Comparison of ENCODE assay signal across 1 cellular context in the genomic region with DNA sequence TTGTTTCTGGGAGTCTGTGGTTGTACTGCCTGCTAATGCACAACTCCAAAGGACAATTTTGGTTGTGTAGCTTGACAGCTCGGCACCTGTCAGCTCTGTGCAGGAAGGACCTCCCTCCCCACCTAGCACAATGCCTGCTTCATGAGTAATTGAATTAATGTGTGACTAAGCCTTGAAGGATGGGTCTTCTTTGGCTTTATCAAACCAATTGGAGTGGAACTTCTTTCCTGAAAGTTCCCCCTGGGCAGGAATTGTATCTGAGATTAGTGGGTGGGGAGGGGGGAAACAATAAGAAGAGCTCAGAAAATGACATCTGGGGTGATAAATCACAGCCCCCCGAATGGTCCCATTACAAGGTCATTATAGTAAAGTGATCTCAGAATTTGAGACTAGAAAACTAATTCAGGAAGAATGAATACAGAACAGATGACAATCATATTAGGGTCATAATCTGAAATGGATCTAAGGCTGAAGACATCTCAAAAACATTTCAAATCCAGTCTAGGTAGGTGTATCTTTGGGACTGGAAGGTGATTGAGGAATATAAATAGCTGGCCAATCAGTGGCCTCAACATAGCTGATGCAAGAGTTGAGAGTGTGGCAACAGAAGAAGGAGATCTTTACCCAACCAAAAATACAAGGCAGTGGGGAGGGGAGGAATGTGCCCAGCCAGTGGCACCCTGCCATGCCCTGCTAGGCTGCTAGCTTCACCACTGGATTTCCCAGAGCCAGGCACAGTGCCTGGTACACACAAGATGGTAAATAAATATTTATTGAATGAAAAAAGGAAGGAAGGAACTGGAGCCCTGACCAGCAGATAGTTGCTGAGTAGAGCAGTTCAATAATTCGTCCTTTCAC.
TF ChIP-seq lines count a peak whose summit lies in the region.

No MANE protein-coding gene starts in this region.

TF ChIP-seq in K562, 482 proteins besides CTCF, POLR2A, EP300 and RAD21 (continued from another document and continues in another):
- TF ChIP-seq MXI1 (IDR thresholded peaks at IDR 0.05; ENCODE audit: low read depth, low read length) (no peak), ETV1 (tag; conservative IDR thresholded peaks at IDR 0.05; ENCODE audit: low read depth) (no peak), MYNN (IDR thresholded peaks at IDR 0.05) (no peak), MYNN (CRISPR knock-in tag; IDR thresholded peaks at IDR 0.05) (no peak), RB1 (IDR thresholded peaks at IDR 0.05; ENCODE audit: low read depth) (no peak), ZNF324 (CRISPR knock-in tag; IDR thresholded peaks at IDR 0.05) (no peak), RBM14 (IDR thresholded peaks at IDR 0.05; ENCODE audit: borderline replicate concordance, insufficient read depth, low read depth, low read length) (no peak), ETV6 (IDR thresholded peaks at IDR 0.05; ENCODE audit: borderline replicate concordance in 1 of 2, low read depth in 2 of 2, low read length in 1 of 2) (no peak), ETV6 (CRISPR knock-in tag; IDR thresholded peaks at IDR 0.05; ENCODE audit: borderline replicate concordance) (no peak), NR2F6 (CRISPR knock-in tag; IDR thresholded peaks at IDR 0.05) (0 out of 2 replicates have a peak, but pooled peaks have one; percentile 21), CCAR2 (IDR thresholded peaks at IDR 0.05; ENCODE audit: low read depth, low read length) (no peak), SMARCB1 (IDR thresholded peaks at IDR 0.05; ENCODE audit: insufficient read length, low read depth) (no peak), RAD51 (IDR thresholded peaks at IDR 0.05; ENCODE audit: borderline replicate concordance, low read depth) (no peak), TAF7 (tag; IDR thresholded peaks at IDR 0.05) (no peak; the same call in 1 of the 2 replicates), MAZ (CRISPR knock-in tag; conservative IDR thresholded peaks at IDR 0.05 in 1 of 2, IDR thresholded peaks at IDR 0.05 in 1 of 2) (no peak), ZFP36 (IDR thresholded peaks at IDR 0.05; ENCODE audit: low read depth, low read length, partially characterized antibody) (no peak), YY1 (IDR thresholded peaks at IDR 0.05; ENCODE audit: borderline replicate concordance in 1 of 3, control insufficient read depth in 1 of 3, extremely low read depth in 1 of 3, insufficient read depth in 3 of 3, insufficient read length in 1 of 3, insufficient replicate concordance in 2 of 3, low read depth in 1 of 3, low read length in 2 of 3) (no peak), HCFC1 (IDR thresholded peaks at IDR 0.05; ENCODE audit: low read depth, low read length) (no peak), PHB2 (IDR thresholded peaks at IDR 0.05; ENCODE audit: low read depth) (no peak), MEF2A (IDR thresholded peaks at IDR 0.05; ENCODE audit: control insufficient read depth, low read depth, low read length) (peak; percentile 63; the same call in 1 of the 2 replicates), TCFL5 (CRISPR knock-in tag; conservative IDR thresholded peaks at IDR 0.05) (no peak), HEY1 (CRISPR knock-in tag; IDR thresholded peaks at IDR 0.05; ENCODE audit: borderline replicate concordance) (no peak), ZNF274 (IDR thresholded peaks at IDR 0.05; ENCODE audit: borderline replicate concordance, low read depth, low read length) (no peak), CBFA2T3 (IDR thresholded peaks at IDR 0.05) (no peak), ZBED1 (IDR thresholded peaks at IDR 0.05) (no peak), ZNF263 (CRISPR knock-in tag; IDR thresholded peaks at IDR 0.05; ENCODE audit: borderline replicate concordance) (no peak), RBM22 (IDR thresholded peaks at IDR 0.05; ENCODE audit: low read depth, low read length, poor library complexity, severe bottlenecking) (no peak), ZNF121 (CRISPR knock-in tag; conservative IDR thresholded peaks at IDR 0.05) (no peak), SOX6 (IDR thresholded peaks at IDR 0.05) (no peak), ZNF253 (CRISPR knock-in tag; conservative IDR thresholded peaks at IDR 0.05) (no peak), ZNF3 (CRISPR knock-in tag; IDR thresholded peaks at IDR 0.05) (no peak), TAF15 (IDR thresholded peaks at IDR 0.05; ENCODE audit: low read depth, low read length) (no peak), SIN3A (IDR thresholded peaks at IDR 0.05; ENCODE audit: borderline replicate concordance in 2 of 2, control insufficient read depth in 1 of 2, low read depth in 2 of 2, low read length in 2 of 2) (no peak), ZNF79 (CRISPR knock-in tag; IDR thresholded peaks at IDR 0.05; ENCODE audit: low read depth) (no peak), ZKSCAN1 (IDR thresholded peaks at IDR 0.05; ENCODE audit: low read depth, low read length) (no peak), ZSCAN32 (CRISPR knock-in tag; IDR thresholded peaks at IDR 0.05) (peak; percentile 92), SMAD1 (IDR thresholded peaks at IDR 0.05; ENCODE audit: low read depth, low read length, partially characterized antibody) (no peak), BRD9 (IDR thresholded peaks at IDR 0.05; ENCODE audit: low read depth, partially characterized antibody) (no peak)
- TF ChIP-seq, protein P1, sequence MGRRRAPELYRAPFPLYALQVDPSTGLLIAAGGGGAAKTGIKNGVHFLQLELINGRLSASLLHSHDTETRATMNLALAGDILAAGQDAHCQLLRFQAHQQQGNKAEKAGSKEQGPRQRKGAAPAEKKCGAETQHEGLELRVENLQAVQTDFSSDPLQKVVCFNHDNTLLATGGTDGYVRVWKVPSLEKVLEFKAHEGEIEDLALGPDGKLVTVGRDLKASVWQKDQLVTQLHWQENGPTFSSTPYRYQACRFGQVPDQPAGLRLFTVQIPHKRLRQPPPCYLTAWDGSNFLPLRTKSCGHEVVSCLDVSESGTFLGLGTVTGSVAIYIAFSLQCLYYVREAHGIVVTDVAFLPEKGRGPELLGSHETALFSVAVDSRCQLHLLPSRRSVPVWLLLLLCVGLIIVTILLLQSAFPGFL (CRISPR knock-in tag; IDR thresholded peaks at IDR 0.05): no peak
- TF ChIP-seq, protein P2, sequence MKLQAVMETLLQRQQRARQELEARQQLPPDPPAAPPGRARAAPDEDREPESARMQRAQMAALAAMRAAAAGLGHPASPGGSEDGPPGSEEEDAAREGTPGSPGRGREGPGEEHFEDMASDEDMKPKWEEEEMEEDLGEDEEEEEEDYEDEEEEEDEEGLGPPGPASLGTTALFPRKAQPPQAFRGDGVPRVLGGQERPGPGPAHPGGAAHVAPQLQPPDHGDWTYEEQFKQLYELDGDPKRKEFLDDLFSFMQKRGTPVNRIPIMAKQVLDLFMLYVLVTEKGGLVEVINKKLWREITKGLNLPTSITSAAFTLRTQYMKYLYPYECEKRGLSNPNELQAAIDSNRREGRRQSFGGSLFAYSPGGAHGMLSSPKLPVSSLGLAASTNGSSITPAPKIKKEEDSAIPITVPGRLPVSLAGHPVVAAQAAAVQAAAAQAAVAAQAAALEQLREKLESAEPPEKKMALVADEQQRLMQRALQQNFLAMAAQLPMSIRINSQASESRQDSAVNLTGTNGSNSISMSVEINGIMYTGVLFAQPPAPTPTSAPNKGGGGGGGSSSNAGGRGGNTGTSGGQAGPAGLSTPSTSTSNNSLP (IDR thresholded peaks at IDR 0.05; ENCODE audit: borderline replicate concordance, low read depth, low read length): 0 out of 2 replicates have a peak, but pooled peaks have one; percentile 61
- TF ChIP-seq, protein P3, sequence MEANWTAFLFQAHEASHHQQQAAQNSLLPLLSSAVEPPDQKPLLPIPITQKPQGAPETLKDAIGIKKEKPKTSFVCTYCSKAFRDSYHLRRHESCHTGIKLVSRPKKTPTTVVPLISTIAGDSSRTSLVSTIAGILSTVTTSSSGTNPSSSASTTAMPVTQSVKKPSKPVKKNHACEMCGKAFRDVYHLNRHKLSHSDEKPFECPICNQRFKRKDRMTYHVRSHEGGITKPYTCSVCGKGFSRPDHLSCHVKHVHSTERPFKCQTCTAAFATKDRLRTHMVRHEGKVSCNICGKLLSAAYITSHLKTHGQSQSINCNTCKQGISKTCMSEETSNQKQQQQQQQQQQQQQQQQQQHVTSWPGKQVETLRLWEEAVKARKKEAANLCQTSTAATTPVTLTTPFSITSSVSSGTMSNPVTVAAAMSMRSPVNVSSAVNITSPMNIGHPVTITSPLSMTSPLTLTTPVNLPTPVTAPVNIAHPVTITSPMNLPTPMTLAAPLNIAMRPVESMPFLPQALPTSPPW (CRISPR knock-in tag; IDR thresholded peaks at IDR 0.05): peak; percentile 56
- TF ChIP-seq, protein P4, sequence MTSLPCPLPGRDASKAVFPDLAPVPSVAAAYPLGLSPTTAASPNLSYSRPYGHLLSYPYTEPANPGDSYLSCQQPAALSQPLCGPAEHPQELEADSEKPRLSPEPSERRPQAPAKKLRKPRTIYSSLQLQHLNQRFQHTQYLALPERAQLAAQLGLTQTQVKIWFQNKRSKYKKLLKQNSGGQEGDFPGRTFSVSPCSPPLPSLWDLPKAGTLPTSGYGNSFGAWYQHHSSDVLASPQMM (CRISPR knock-in tag; IDR thresholded peaks at IDR 0.05): no peak
- TF ChIP-seq, protein P5, sequence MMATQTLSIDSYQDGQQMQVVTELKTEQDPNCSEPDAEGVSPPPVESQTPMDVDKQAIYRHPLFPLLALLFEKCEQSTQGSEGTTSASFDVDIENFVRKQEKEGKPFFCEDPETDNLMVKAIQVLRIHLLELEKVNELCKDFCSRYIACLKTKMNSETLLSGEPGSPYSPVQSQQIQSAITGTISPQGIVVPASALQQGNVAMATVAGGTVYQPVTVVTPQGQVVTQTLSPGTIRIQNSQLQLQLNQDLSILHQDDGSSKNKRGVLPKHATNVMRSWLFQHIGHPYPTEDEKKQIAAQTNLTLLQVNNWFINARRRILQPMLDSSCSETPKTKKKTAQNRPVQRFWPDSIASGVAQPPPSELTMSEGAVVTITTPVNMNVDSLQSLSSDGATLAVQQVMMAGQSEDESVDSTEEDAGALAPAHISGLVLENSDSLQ (IDR thresholded peaks at IDR 0.05): peak; percentile 70
- TF ChIP-seq, protein P6, sequence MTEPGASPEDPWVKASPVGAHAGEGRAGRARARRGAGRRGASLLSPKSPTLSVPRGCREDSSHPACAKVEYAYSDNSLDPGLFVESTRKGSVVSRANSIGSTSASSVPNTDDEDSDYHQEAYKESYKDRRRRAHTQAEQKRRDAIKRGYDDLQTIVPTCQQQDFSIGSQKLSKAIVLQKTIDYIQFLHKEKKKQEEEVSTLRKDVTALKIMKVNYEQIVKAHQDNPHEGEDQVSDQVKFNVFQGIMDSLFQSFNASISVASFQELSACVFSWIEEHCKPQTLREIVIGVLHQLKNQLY (CRISPR knock-in tag; conservative IDR thresholded peaks at IDR 0.05): no peak
- TF ChIP-seq, protein P7, sequence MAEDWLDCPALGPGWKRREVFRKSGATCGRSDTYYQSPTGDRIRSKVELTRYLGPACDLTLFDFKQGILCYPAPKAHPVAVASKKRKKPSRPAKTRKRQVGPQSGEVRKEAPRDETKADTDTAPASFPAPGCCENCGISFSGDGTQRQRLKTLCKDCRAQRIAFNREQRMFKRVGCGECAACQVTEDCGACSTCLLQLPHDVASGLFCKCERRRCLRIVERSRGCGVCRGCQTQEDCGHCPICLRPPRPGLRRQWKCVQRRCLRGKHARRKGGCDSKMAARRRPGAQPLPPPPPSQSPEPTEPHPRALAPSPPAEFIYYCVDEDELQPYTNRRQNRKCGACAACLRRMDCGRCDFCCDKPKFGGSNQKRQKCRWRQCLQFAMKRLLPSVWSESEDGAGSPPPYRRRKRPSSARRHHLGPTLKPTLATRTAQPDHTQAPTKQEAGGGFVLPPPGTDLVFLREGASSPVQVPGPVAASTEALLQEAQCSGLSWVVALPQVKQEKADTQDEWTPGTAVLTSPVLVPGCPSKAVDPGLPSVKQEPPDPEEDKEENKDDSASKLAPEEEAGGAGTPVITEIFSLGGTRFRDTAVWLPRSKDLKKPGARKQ (CRISPR knock-in tag; IDR thresholded peaks at IDR 0.05): no peak
- TF ChIP-seq, protein P8, sequence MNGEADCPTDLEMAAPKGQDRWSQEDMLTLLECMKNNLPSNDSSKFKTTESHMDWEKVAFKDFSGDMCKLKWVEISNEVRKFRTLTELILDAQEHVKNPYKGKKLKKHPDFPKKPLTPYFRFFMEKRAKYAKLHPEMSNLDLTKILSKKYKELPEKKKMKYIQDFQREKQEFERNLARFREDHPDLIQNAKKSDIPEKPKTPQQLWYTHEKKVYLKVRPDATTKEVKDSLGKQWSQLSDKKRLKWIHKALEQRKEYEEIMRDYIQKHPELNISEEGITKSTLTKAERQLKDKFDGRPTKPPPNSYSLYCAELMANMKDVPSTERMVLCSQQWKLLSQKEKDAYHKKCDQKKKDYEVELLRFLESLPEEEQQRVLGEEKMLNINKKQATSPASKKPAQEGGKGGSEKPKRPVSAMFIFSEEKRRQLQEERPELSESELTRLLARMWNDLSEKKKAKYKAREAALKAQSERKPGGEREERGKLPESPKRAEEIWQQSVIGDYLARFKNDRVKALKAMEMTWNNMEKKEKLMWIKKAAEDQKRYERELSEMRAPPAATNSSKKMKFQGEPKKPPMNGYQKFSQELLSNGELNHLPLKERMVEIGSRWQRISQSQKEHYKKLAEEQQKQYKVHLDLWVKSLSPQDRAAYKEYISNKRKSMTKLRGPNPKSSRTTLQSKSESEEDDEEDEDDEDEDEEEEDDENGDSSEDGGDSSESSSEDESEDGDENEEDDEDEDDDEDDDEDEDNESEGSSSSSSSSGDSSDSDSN (IDR thresholded peaks at IDR 0.05; ENCODE audit: borderline replicate concordance in 1 of 2, low read depth in 2 of 2, low read length in 2 of 2): no peak
- TF ChIP-seq, protein P9, sequence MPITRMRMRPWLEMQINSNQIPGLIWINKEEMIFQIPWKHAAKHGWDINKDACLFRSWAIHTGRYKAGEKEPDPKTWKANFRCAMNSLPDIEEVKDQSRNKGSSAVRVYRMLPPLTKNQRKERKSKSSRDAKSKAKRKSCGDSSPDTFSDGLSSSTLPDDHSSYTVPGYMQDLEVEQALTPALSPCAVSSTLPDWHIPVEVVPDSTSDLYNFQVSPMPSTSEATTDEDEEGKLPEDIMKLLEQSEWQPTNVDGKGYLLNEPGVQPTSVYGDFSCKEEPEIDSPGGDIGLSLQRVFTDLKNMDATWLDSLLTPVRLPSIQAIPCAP (CRISPR knock-in tag; IDR thresholded peaks at IDR 0.05; ENCODE audit: borderline replicate concordance): no peak
- TF ChIP-seq, protein P10, sequence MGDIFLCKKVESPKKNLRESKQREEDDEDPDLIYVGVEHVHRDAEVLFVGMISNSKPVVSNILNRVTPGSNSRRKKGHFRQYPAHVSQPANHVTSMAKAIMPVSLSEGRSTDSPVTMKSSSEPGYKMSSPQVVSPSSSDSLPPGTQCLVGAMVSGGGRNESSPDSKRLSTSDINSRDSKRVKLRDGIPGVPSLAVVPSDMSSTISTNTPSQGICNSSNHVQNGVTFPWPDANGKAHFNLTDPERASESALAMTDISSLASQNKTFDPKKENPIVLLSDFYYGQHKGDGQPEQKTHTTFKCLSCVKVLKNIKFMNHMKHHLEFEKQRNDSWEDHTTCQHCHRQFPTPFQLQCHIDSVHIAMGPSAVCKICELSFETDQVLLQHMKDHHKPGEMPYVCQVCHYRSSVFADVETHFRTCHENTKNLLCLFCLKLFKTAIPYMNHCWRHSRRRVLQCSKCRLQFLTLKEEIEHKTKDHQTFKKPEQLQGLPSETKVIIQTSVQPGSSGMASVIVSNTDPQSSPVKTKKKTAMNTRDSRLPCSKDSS (IDR thresholded peaks at IDR 0.05; ENCODE audit: low read depth, partially characterized antibody): no peak
- TF ChIP-seq, protein P11, sequence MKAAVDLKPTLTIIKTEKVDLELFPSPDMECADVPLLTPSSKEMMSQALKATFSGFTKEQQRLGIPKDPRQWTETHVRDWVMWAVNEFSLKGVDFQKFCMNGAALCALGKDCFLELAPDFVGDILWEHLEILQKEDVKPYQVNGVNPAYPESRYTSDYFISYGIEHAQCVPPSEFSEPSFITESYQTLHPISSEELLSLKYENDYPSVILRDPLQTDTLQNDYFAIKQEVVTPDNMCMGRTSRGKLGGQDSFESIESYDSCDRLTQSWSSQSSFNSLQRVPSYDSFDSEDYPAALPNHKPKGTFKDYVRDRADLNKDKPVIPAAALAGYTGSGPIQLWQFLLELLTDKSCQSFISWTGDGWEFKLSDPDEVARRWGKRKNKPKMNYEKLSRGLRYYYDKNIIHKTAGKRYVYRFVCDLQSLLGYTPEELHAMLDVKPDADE (conservative IDR thresholded peaks at IDR 0.05; ENCODE audit: control insufficient read depth, low read depth, low read length): no peak
